7 cellular contexts compared by ENCODE assay signal in genomic region chr16:63904930-63905329, GRCh38.
"Had no signal": no experiment of that assay in that cellular context is flagged by ENCODE, and none has a peak within 500 bp of the region (broad histone marks: within the 10 kb centered on the region; RNA-seq: fewer than 3 reads in every experiment).

No MANE protein-coding gene starts in this region.

- H3K27ac Mint-ChIP-seq: GM23338, IgD-negative memory B cell had no signal

- H2AFZ ChIP-seq: GM23338 had no signal

- FAIRE-seq: HepG2 had no signal

- H3K4me3 ChIP-seq: GM23338 had no signal

- H3K36me3 Mint-ChIP-seq: IgD-negative memory B cell had no signal

- H3K27ac ChIP-seq: HL-60 had no signal

- H3K27me3 Mint-ChIP-seq: IgD-negative memory B cell had no signal

- H3K4me1 Mint-ChIP-seq: IgD-negative memory B cell had no signal

- H3K9me3 Mint-ChIP-seq: GM23338 had no signal

- H3K4me2 ChIP-seq: GM23338 had no signal

- ATAC-seq: GM23338, HepG2 had no signal

- DNase-seq: H7, HCEC 1CT, KBM-7 had no signal

- H3K4me3 Mint-ChIP-seq: GM23338, IgD-negative memory B cell had no signal
